ENCODE assay signal across 9 cellular contexts in the genomic region with DNA sequence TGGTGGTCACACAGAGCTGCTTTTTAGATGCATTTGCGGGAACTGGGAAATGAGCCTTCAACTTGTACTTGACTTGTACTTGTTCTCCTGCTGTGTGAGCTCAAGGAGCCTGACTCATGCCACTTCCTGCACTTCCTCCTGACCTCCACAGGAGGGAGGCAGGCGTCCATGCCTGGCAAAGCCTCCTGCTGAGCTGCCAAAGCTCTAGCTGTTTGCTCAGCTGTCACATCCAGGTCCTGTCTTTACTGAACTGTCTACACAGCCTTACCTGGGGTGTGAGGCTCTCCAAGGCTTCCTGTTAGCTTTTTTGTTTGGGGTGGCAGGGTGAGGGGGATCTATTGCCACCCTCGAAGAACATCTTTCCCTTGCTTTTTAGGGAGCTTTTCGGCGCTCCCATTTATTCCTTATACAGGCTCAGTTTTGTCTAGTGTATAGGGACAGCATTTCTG. TPM values are rescaled to one million over a fixed set of nuclear protein-coding genes. Genes with fewer than 3 reads are reported as not detected.
DNase-seq lines count a peak whose midpoint lies in the region; ATAC-seq and TF ChIP-seq lines count a peak whose summit lies in the region.
"Had no signal": no experiment of that assay in that cellular context is flagged by ENCODE, and none has a peak within 500 bp of the region (broad histone marks: within the 10 kb centered on the region; RNA-seq: fewer than 3 reads in every experiment).

No MANE protein-coding gene starts in this region.

- peak; percentile 98 for TF ChIP-seq CTCF in WI38 (IDR thresholded peaks at IDR 0.05; ENCODE audit: low read depth, low read length)

- intact Hi-C loops in left colon (cut with DNase I, micrococcal nuclease), result loop anchor here in 1 of 2 donors (5.0 to 10.0 kb wide), 2 partner anchors 141 to 173 kb away; no protein-coding TSS in a partner anchor

- ATAC-seq in HG03432 (IDR thresholded peaks at IDR 0.05; ENCODE audit: unreplicated experiment) (peak; percentile 74), left colon (peak; percentile 91)

- peak; percentile 52 for DNase-seq in activated gamma-delta T cell treated with Interleukin-2 at 50 U/mL for 16 hours
- DNase-seq in activated gamma-delta T cell (lab: John Stamatoyannopoulos, UW), result no peak
- DNase-seq in NCI-H345 (lab: John Stamatoyannopoulos, UW), result peak; percentile 96
- DNase-seq in cerebellar nuclear complex (lab: John Stamatoyannopoulos, UW), result peak; percentile 73 to 76
- peak; percentile 69 to 77 for DNase-seq in left colon
- DNase-seq in stimulated activated CD4-positive, alpha-beta T cell treated with anti-CD3 and anti-CD28 coated beads, Interleukin-4, amount 100 ng/mL, for 1 hour, result peak; percentile 57

- H3K4me3 ChIP-seq in WI38 (ENCODE audit: low read depth, low read length), result no peak overlapping the region
- H3K4me3 ChIP-seq: BLaER1 had no signal

RNA-seq across cellular contexts. Expression of gene THPO, which starts 6.4 kb away (rescaled TPM):
- not detected for total RNA-seq in left colon

RNA-seq across cellular contexts. Expression of gene CHRD, which starts 8.3 kb away (rescaled TPM):
- total RNA-seq in left colon, result 1 to 10 TPM; 2.1 to 2.6 TPM

RNA-seq across cellular contexts. Expression of gene POLR2H, which starts 10.1 kb away (rescaled TPM):
- 10 to 100 TPM; 96.7 to 96.8 TPM for total RNA-seq in left colon

RNA-seq across cellular contexts. Expression of gene CLCN2, which starts 10.2 kb away (rescaled TPM):
- total RNA-seq in left colon, result 10 to 100 TPM; 73.2 to 89.9 TPM

RNA-seq across cellular contexts. Expression of gene FAM131A, which starts 34.2 kb away (rescaled TPM):
- 10 to 100 TPM; 16.2 to 20.9 TPM for total RNA-seq in left colon
